Comparison of ENCODE assay signal across 9 cellular contexts in the genomic region with DNA sequence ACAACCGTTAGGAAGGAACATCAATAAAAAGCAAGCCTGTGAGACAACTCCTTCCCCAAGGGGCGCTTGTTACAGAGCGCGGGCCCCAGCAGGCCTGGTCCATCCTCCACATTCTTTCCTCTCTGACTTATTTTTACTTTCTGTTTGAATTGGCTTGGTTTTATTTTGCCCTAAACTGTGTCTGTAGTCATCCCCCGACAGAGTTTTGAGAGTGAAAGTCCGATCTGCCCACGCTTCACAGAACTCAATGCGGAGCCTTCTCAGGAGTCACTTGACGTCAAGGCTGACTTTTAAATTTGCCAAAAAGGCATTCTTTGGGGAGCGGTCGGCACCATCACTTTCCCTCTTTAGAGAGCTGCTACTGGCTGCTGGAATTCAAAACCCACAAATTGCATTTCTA.
DNase-seq lines count a peak whose midpoint lies in the region; ATAC-seq and TF ChIP-seq lines count a peak whose summit lies in the region.
"Had no signal": no experiment of that assay in that cellular context is flagged by ENCODE, and none has a peak within 500 bp of the region (broad histone marks: within the 10 kb centered on the region; RNA-seq: fewer than 3 reads in every experiment).

No MANE protein-coding gene starts in this region.

- POLR2A ChIA-PET in RWPE1 (lab: Yijun Ruan, JAX; ENCODE audit: low non-redundant PET) = no interaction called here

- DNase-seq in Daoy (ENCODE audit: low read depth) = peak; percentile 56
- DNase-seq in RWPE1 (ENCODE audit: low spot score) = peak; percentile 58
- peak; percentile 87 for DNase-seq in astrocyte of the hippocampus (ENCODE audit: low read depth, low spot score)
- DNase-seq in medulla oblongata (ENCODE audit: extremely low spot score) = peak; percentile 68
- peak; percentile 83 for DNase-seq in stimulated activated naive B cell treated with anti-CD40 and anti-IgM and Interleukin-4, amounts not matched to agents 10 μg/mL and 1 μg/mL and 100 μg/mL, for 72 hours
- no peak for DNase-seq in Ammon's horn (ENCODE audit: low spot score)
- no peak for DNase-seq in DMS53 (lab: John Stamatoyannopoulos, UW)

- peaks cover 10 to 19% of the 10 kb centered on the region in 2 donors for H3K36me3 Mint-ChIP-seq in stimulated activated naive B cell treated with anti-CD40 and anti-IgM and Interleukin-4, amounts not matched to agents 10 μg/mL and 1 μg/mL and 100 μg/mL, for 72 hours

- no peaks in the 10 kb centered on the region for H3K27me3 Mint-ChIP-seq in stimulated activated naive B cell treated with anti-CD40 and anti-IgM and Interleukin-4, amounts not matched to agents 10 μg/mL and 1 μg/mL and 100 μg/mL, for 72 hours

- peak overlapping the region; percentile 72 for H3K27ac ChIP-seq in RWPE1
- H3K27ac ChIP-seq: HL-60 had no signal

- H3K9me3 Mint-ChIP-seq in stimulated activated naive B cell treated with anti-CD40 and anti-IgM and Interleukin-4, amounts not matched to agents 10 μg/mL and 1 μg/mL and 100 μg/mL, for 72 hours = peaks cover 6 to 7% of the 10 kb centered on the region in 2 donors

- peak overlapping the region; percentile 8 to 32 for H3K4me3 Mint-ChIP-seq in stimulated activated naive B cell treated with anti-CD40 and anti-IgM and Interleukin-4, amounts not matched to agents 10 μg/mL and 1 μg/mL and 100 μg/mL, for 72 hours

- peak; percentile 98 for ATAC-seq in GM21717 (IDR thresholded peaks at IDR 0.05; ENCODE audit: unreplicated experiment)
- peak; percentile 97 to 98 for ATAC-seq in stimulated activated naive B cell treated with anti-CD40 and anti-IgM and Interleukin-4, amounts not matched to agents 10 μg/mL and 1 μg/mL and 100 μg/mL, for 72 hours (replicated peaks)

- no peak for TF ChIP-seq CTCF in RWPE1 (conservative IDR thresholded peaks at IDR 0.05; ENCODE audit: low read depth)

- peak overlapping the region; percentile 89 for H3K27ac Mint-ChIP-seq in stimulated activated naive B cell treated with anti-CD40 and anti-IgM and Interleukin-4, amounts not matched to agents 10 μg/mL and 1 μg/mL and 100 μg/mL, for 72 hours

- peaks cover 40 to 69% of the 10 kb centered on the region in 2 donors for H3K4me1 Mint-ChIP-seq in stimulated activated naive B cell treated with anti-CD40 and anti-IgM and Interleukin-4, amounts not matched to agents 10 μg/mL and 1 μg/mL and 100 μg/mL, for 72 hours

- CTCF ChIA-PET in RWPE1 (lab: Yijun Ruan, JAX) = interaction anchor here (0.7 kb wide), 1 partner anchor 1526 kb away, joined by 3 read pairs; no protein-coding TSS in a partner anchor

Comparison
In these comparisons a context has a peak if more than half of its experiments do, and no peak if none do; other contexts are left out.
1. DNase-seq: peak in Daoy (single experiment), RWPE1 (single experiment), astrocyte of the hippocampus (single experiment), medulla oblongata (single experiment) and stimulated activated naive B cell treated with anti-CD40 and anti-IgM and Interleukin-4, amounts not matched to agents 10 μg/mL and 1 μg/mL and 100 μg/mL, for 72 hours (single experiment); none in Ammon's horn (single experiment) and DMS53 (single experiment).